1 cellular context compared by ENCODE assay signal in the genomic region with DNA sequence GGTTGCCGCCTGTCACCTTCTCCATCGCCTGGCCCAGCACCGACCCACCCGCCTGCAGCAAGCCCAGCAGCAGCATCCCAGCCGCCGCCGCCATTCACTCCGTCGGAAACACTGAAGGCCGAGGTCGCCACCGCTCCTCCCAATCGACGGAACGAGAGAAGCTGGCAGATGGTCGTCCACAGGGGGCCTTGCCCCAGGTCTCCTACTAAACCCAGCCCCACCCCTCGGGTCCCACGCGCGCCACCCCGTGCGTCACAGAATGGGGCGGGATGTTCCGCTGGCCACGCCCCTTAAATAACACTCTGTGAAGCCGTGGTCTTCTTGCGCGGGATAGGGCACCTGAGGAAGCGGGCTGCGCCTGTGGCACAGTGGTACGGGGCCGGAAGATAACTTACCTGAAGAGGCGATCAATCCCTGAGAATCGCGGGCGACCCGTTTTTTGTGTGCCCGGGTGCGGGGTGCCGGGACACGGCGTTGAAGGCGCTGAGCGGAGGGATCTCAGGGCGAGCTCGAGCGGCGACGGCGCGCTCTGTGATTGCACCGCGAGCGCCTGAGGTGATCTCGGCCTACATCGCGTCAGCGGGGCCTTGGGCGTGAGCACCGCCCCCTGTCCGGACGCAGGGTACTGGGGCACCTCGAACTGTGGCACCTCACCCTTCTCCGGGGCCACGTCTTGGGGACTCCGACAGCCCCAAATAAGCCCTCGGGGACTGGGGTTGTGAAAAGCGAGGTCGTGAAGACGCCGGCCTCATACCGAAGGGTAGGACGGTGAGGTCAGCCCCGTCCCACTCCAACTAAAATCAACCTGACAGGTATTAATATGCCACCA.
TF ChIP-seq lines count a peak whose summit lies in the region.

A gene (minus strand): TSS at position 207 of the 829 bp plus-strand sequence. CDS start 113 bp downstream, at position 94.

TF ChIP-seq in K562, 482 proteins besides CTCF, POLR2A, EP300 and RAD21 (continued from another document and continues in another):
- TF ChIP-seq, protein P1, sequence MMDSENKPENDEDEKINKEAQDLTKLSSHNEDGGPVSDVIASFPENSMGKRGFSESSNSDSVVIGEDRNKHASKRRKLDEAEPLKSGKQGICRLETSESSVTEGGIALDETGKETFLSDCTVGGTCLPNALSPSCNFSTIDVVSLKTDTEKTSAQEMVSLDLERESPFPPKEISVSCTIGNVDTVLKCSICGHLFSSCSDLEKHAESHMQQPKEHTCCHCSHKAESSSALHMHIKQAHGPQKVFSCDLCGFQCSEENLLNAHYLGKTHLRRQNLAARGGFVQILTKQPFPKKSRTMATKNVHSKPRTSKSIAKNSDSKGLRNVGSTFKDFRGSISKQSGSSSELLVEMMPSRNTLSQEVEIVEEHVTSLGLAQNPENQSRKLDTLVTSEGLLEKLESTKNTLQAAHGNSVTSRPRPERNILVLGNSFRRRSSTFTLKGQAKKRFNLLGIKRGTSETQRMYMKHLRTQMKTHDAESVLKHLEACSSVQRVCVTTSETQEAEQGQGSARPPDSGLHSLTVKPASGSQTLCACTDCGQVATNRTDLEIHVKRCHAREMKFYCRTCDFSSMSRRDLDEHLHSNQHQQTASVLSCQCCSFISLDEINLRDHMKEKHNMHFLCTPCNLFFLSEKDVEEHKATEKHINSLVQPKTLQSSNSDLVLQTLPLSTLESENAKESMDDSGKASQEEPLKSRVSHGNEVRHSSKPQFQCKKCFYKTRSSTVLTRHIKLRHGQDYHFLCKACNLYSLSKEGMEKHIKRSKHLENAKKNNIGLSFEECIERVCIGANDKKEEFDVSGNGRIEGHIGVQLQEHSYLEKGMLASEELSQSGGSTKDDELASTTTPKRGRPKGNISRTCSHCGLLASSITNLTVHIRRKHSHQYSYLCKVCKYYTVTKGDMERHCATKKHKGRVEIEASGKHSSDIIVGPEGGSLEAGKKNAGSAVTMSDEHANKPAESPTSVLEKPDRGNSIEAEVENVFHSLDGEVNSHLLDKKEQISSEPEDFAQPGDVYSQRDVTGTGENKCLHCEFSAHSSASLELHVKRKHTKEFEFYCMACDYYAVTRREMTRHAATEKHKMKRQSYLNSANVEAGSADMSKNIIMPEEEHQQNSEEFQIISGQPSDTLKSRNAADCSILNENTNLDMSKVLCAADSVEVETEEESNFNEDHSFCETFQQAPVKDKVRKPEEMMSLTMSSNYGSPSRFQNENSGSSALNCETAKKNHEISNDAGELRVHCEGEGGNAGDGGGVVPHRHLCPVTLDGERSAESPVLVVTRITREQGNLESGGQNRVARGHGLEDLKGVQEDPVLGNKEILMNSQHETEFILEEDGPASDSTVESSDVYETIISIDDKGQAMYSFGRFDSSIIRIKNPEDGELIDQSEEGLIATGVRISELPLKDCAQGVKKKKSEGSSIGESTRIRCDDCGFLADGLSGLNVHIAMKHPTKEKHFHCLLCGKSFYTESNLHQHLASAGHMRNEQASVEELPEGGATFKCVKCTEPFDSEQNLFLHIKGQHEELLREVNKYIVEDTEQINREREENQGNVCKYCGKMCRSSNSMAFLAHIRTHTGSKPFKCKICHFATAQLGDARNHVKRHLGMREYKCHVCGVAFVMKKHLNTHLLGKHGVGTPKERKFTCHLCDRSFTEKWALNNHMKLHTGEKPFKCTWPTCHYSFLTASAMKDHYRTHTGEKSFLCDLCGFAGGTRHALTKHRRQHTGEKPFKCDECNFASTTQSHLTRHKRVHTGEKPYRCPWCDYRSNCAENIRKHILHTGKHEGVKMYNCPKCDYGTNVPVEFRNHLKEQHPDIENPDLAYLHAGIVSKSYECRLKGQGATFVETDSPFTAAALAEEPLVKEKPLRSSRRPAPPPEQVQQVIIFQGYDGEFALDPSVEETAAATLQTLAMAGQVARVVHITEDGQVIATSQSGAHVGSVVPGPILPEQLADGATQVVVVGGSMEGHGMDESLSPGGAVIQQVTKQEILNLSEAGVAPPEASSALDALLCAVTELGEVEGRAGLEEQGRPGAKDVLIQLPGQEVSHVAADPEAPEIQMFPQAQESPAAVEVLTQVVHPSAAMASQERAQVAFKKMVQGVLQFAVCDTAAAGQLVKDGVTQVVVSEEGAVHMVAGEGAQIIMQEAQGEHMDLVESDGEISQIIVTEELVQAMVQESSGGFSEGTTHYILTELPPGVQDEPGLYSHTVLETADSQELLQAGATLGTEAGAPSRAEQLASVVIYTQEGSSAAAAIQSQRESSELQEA (IDR thresholded peaks at IDR 0.05; ENCODE audit: low read depth) = no peak
- 0 out of 2 replicates have a peak, but pooled peaks have one; percentile 27 for TF ChIP-seq CEBPB (tag; IDR thresholded peaks at IDR 0.05)
- TF ChIP-seq HEY1 (CRISPR knock-in tag; IDR thresholded peaks at IDR 0.05; ENCODE audit: borderline replicate concordance) = no peak
- no peak for TF ChIP-seq DMBX1 (CRISPR knock-in tag; IDR thresholded peaks at IDR 0.05; ENCODE audit: borderline replicate concordance)
- 0 out of 2 replicates have a peak, but pooled peaks have one; percentile 8 for TF ChIP-seq NR2C2 (CRISPR knock-in tag; IDR thresholded peaks at IDR 0.05)
- TF ChIP-seq NR2C2 (tag; IDR thresholded peaks at IDR 0.05) = peak; percentile 81
- TF ChIP-seq, protein P2, sequence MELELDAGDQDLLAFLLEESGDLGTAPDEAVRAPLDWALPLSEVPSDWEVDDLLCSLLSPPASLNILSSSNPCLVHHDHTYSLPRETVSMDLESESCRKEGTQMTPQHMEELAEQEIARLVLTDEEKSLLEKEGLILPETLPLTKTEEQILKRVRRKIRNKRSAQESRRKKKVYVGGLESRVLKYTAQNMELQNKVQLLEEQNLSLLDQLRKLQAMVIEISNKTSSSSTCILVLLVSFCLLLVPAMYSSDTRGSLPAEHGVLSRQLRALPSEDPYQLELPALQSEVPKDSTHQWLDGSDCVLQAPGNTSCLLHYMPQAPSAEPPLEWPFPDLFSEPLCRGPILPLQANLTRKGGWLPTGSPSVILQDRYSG (tag; conservative IDR thresholded peaks at IDR 0.05; ENCODE audit: low read depth) = no peak
- no peak for TF ChIP-seq BDP1 (IDR thresholded peaks at IDR 0.05; ENCODE audit: insufficient read depth, insufficient read length)
- no peak for TF ChIP-seq TEAD2 (tag; IDR thresholded peaks at IDR 0.05)
- no peak for TF ChIP-seq MCM3 (IDR thresholded peaks at IDR 0.05)
- no peak for TF ChIP-seq GATA2 (CRISPR knock-in tag; IDR thresholded peaks at IDR 0.05)
- TF ChIP-seq MYNN (IDR thresholded peaks at IDR 0.05) = peak; percentile 78
- TF ChIP-seq MYNN (CRISPR knock-in tag; IDR thresholded peaks at IDR 0.05) = no peak
- TF ChIP-seq BHLHE40 (IDR thresholded peaks at IDR 0.05; ENCODE audit: low read length) = peak; percentile 17; the same call in 1 of the 2 replicates
- TF ChIP-seq, protein P3, sequence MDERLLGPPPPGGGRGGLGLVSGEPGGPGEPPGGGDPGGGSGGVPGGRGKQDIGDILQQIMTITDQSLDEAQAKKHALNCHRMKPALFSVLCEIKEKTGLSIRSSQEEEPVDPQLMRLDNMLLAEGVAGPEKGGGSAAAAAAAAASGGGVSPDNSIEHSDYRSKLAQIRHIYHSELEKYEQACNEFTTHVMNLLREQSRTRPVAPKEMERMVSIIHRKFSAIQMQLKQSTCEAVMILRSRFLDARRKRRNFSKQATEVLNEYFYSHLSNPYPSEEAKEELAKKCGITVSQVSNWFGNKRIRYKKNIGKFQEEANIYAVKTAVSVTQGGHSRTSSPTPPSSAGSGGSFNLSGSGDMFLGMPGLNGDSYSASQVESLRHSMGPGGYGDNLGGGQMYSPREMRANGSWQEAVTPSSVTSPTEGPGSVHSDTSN (CRISPR knock-in tag; IDR thresholded peaks at IDR 0.05; ENCODE audit: low read depth) = no peak
- TF ChIP-seq, protein P3 (tag; conservative IDR thresholded peaks at IDR 0.05; ENCODE audit: low read depth) = no peak
- TF ChIP-seq, protein P4, sequence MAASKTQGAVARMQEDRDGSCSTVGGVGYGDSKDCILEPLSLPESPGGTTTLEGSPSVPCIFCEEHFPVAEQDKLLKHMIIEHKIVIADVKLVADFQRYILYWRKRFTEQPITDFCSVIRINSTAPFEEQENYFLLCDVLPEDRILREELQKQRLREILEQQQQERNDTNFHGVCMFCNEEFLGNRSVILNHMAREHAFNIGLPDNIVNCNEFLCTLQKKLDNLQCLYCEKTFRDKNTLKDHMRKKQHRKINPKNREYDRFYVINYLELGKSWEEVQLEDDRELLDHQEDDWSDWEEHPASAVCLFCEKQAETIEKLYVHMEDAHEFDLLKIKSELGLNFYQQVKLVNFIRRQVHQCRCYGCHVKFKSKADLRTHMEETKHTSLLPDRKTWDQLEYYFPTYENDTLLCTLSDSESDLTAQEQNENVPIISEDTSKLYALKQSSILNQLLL (CRISPR knock-in tag; IDR thresholded peaks at IDR 0.05; ENCODE audit: borderline replicate concordance) = no peak
- TF ChIP-seq SMC3 (conservative IDR thresholded peaks at IDR 0.05; ENCODE audit: insufficient read depth, low read depth, low read length) = 0 out of 2 replicates have a peak, but pooled peaks have one; percentile 22
- no peak; a peak in 1 of 4 replicates for TF ChIP-seq MCM7 (IDR thresholded peaks at IDR 0.05)
- TF ChIP-seq LARP7 (IDR thresholded peaks at IDR 0.05) = peak; percentile 74; the same call in 1 of the 2 replicates
- TF ChIP-seq KHSRP (IDR thresholded peaks at IDR 0.05) = peak; percentile 68
- TF ChIP-seq ZC3H4 (CRISPR knock-in tag; IDR thresholded peaks at IDR 0.05; ENCODE audit: borderline replicate concordance) = no peak
- no peak for TF ChIP-seq TSC22D4 (tag; IDR thresholded peaks at IDR 0.05)
- peak; percentile 79 for TF ChIP-seq POLR2AphosphoS5 (IDR thresholded peaks at IDR 0.05; ENCODE audit: control insufficient read depth, insufficient read depth, low read depth, low read length)
- peak in 1 of 2 experiments; percentile 25; a peak in 1 of 4 replicates for TF ChIP-seq RCOR1 (IDR thresholded peaks at IDR 0.05; ENCODE audit: borderline replicate concordance in 1 of 2, low read depth in 2 of 2, low read length in 2 of 2)
- TF ChIP-seq, protein P5, sequence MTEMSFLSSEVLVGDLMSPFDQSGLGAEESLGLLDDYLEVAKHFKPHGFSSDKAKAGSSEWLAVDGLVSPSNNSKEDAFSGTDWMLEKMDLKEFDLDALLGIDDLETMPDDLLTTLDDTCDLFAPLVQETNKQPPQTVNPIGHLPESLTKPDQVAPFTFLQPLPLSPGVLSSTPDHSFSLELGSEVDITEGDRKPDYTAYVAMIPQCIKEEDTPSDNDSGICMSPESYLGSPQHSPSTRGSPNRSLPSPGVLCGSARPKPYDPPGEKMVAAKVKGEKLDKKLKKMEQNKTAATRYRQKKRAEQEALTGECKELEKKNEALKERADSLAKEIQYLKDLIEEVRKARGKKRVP (CRISPR knock-in tag; IDR thresholded peaks at IDR 0.05) = 0 out of 2 replicates have a peak, but pooled peaks have one; percentile 23
- TF ChIP-seq, protein P6, sequence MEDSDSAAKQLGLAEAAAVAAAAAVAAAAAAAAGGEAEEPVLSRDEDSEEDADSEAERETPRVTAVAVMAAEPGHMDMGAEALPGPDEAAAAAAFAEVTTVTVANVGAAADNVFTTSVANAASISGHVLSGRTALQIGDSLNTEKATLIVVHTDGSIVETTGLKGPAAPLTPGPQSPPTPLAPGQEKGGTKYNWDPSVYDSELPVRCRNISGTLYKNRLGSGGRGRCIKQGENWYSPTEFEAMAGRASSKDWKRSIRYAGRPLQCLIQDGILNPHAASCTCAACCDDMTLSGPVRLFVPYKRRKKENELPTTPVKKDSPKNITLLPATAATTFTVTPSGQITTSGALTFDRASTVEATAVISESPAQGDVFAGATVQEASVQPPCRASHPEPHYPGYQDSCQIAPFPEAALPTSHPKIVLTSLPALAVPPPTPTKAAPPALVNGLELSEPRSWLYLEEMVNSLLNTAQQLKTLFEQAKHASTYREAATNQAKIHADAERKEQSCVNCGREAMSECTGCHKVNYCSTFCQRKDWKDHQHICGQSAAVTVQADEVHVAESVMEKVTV (CRISPR knock-in tag; IDR thresholded peaks at IDR 0.05) = no peak
- TF ChIP-seq, protein P7, sequence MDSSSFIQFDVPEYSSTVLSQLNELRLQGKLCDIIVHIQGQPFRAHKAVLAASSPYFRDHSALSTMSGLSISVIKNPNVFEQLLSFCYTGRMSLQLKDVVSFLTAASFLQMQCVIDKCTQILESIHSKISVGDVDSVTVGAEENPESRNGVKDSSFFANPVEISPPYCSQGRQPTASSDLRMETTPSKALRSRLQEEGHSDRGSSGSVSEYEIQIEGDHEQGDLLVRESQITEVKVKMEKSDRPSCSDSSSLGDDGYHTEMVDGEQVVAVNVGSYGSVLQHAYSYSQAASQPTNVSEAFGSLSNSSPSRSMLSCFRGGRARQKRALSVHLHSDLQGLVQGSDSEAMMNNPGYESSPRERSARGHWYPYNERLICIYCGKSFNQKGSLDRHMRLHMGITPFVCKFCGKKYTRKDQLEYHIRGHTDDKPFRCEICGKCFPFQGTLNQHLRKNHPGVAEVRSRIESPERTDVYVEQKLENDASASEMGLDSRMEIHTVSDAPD (CRISPR knock-in tag; IDR thresholded peaks at IDR 0.05) = no peak
- TF ChIP-seq CCNT2 (IDR thresholded peaks at IDR 0.05; ENCODE audit: borderline replicate concordance, extremely low read depth, insufficient read length, low read depth, low read length) = peak; percentile 95
- TF ChIP-seq RBM39 (optimal IDR thresholded peaks at IDR 0.05; ENCODE audit: low read depth, low read length) = no peak
- TF ChIP-seq HDAC1 (IDR thresholded peaks at IDR 0.05) = peak in 1 of 2 experiments; percentile 69; a peak in 2 of 4 replicates
- peak; percentile 57; the same call in 1 of the 2 replicates for TF ChIP-seq SAFB (IDR thresholded peaks at IDR 0.05; ENCODE audit: borderline replicate concordance, low read depth, low read length)
- TF ChIP-seq PTRF (tag; IDR thresholded peaks at IDR 0.05) = no peak
- TF ChIP-seq SOX6 (IDR thresholded peaks at IDR 0.05) = peak; percentile 74
- peak; percentile 14; the same call in 1 of the 2 replicates for TF ChIP-seq JUN (IDR thresholded peaks at IDR 0.05; ENCODE audit: borderline replicate concordance, low read depth, low read length)
- no peak for TF ChIP-seq JUN (CRISPR knock-in tag; IDR thresholded peaks at IDR 0.05; ENCODE audit: borderline replicate concordance)
- no peak for TF ChIP-seq ZNF444 (CRISPR knock-in tag; IDR thresholded peaks at IDR 0.05)
